In genomic region chr3:10178892-10179291, GRCh38 we compare ENCODE assay signal across 2 cellular contexts.
TF ChIP-seq lines count a peak whose summit lies in the region.

No MANE protein-coding gene starts in this region.

TF ChIP-seq in HepG2, 621 proteins besides CTCF, POLR2A, EP300 and RAD21 (continues in another document):
- TF ChIP-seq SNAPC5 (CRISPR knock-in tag; IDR thresholded peaks at IDR 0.05; ENCODE audit: borderline replicate concordance): no peak
- TF ChIP-seq ZNF326 (CRISPR knock-in tag; IDR thresholded peaks at IDR 0.05; ENCODE audit: borderline replicate concordance): no peak
- TF ChIP-seq SNRNP70 (IDR thresholded peaks at IDR 0.05; ENCODE audit: low read depth, low read length): no peak
- no peak for TF ChIP-seq RARG (CRISPR knock-in tag; IDR thresholded peaks at IDR 0.05; ENCODE audit: low read depth)
- no peak for TF ChIP-seq ZNF564 (CRISPR knock-in tag; IDR thresholded peaks at IDR 0.05)
- TF ChIP-seq ZNF280D (CRISPR knock-in tag; IDR thresholded peaks at IDR 0.05): no peak
- no peak for TF ChIP-seq ZNF737 (CRISPR knock-in tag; IDR thresholded peaks at IDR 0.05; ENCODE audit: borderline replicate concordance)
- no peak for TF ChIP-seq KLF12 (CRISPR knock-in tag; IDR thresholded peaks at IDR 0.05; ENCODE audit: borderline replicate concordance)
- TF ChIP-seq SRY (CRISPR knock-in tag; IDR thresholded peaks at IDR 0.05): no peak
- TF ChIP-seq ZBTB34 (CRISPR knock-in tag; IDR thresholded peaks at IDR 0.05): no peak
- TF ChIP-seq ZNF563 (CRISPR knock-in tag; IDR thresholded peaks at IDR 0.05): no peak
- no peak for TF ChIP-seq ZNF512B (CRISPR knock-in tag; IDR thresholded peaks at IDR 0.05; ENCODE audit: borderline replicate concordance)
- TF ChIP-seq CBFB (CRISPR knock-in tag; IDR thresholded peaks at IDR 0.05): no peak
- no peak for TF ChIP-seq ZNF501 (CRISPR knock-in tag; IDR thresholded peaks at IDR 0.05)
- TF ChIP-seq NR1H2 (CRISPR knock-in tag; IDR thresholded peaks at IDR 0.05; ENCODE audit: borderline replicate concordance, low read depth): no peak
- TF ChIP-seq SOX6 (IDR thresholded peaks at IDR 0.05): no peak
- TF ChIP-seq SOX6 (CRISPR knock-in tag; IDR thresholded peaks at IDR 0.05): no peak
- no peak for TF ChIP-seq MYNN (CRISPR knock-in tag; IDR thresholded peaks at IDR 0.05; ENCODE audit: low read depth)
- no peak for TF ChIP-seq ARID5B (CRISPR knock-in tag; IDR thresholded peaks at IDR 0.05)

TF ChIP-seq in GM12878, 131 proteins besides CTCF, POLR2A, EP300 and RAD21:
- TF ChIP-seq NFIC (IDR thresholded peaks at IDR 0.05; ENCODE audit: low read depth, low read length) (no peak), FOS (IDR thresholded peaks at IDR 0.05; ENCODE audit: borderline replicate concordance, extremely low read depth, insufficient read length) (no peak), CEBPB (IDR thresholded peaks at IDR 0.05; ENCODE audit: borderline replicate concordance in 1 of 2, low read depth in 2 of 2, low read length in 2 of 2) (no peak), MTA2 (IDR thresholded peaks at IDR 0.05; ENCODE audit: low read depth) (no peak), TCF12 (IDR thresholded peaks at IDR 0.05; ENCODE audit: low read depth, low read length) (no peak), RAD51 (IDR thresholded peaks at IDR 0.05) (no peak), ZNF217 (IDR thresholded peaks at IDR 0.05) (no peak), ZNF687 (IDR thresholded peaks at IDR 0.05) (no peak), POLR2AphosphoS2 (IDR thresholded peaks at IDR 0.05; ENCODE audit: low read depth, low read length) (no peak), TAF1 (IDR thresholded peaks at IDR 0.05; ENCODE audit: borderline replicate concordance, low read depth, low read length) (no peak), NFYA (IDR thresholded peaks at IDR 0.05; ENCODE audit: borderline replicate concordance, low read depth, low read length) (no peak), SUPT20H (IDR thresholded peaks at IDR 0.05; ENCODE audit: borderline replicate concordance, control insufficient read depth, low read depth, low read length) (no peak), NR2C1 (IDR thresholded peaks at IDR 0.05) (no peak), BHLHE40 (IDR thresholded peaks at IDR 0.05; ENCODE audit: borderline replicate concordance in 1 of 2, low read depth in 2 of 2, low read length in 1 of 2) (no peak)
